In the genomic region with DNA sequence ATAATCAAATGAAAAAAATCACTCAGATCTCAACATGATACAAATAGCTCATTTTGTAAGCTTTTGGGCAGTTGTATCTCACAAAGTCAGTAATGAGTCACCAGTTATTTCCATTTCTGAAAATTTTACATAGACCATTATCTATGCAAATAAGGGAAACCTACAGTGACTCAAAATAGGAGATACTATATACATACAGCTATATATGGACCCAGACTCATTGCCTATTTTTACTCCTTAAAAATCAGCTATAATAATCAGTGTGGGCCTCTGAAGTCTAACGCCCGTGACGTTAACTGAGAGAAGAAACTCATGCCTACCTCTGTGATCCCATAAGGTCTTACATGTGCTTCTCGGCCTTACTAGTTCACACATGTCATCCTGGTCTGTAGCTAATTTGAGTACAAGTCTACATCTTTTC, we compare ENCODE assay signal across 11 cellular contexts. TPM values are rescaled to one million over a fixed set of nuclear protein-coding genes. Genes with fewer than 3 reads are reported as not detected.
A peak's percentile ranks its signal among the peaks of the same experiment; 100 is the strongest.
DNase-seq lines count a peak whose midpoint lies in the region; ATAC-seq, FAIRE-seq and TF ChIP-seq lines count a peak whose summit lies in the region.
"Had no signal": no experiment of that assay in that cellular context is flagged by ENCODE, and none has a peak within 500 bp of the region (broad histone marks: within the 10 kb centered on the region; RNA-seq: fewer than 3 reads in every experiment).

No MANE protein-coding gene starts in this region.

- no peak for TF ChIP-seq CTCF in neutrophil (IDR thresholded peaks at IDR 0.05)
- no peak for TF ChIP-seq CTCF in omental fat pad (IDR thresholded peaks at IDR 0.05)
- TF ChIP-seq CTCF in pancreas (IDR thresholded peaks at IDR 0.05): no peak

- POLR2A ChIA-PET in HEK293T (lab: Yijun Ruan, JAX): interaction anchor here (0.6 kb wide), 1 partner anchor 19 kb away, joined by 3 read pairs; no protein-coding TSS in a partner anchor

- intact Hi-C loops in pancreas (cut with DNase I): no loop called here

- no peak for FAIRE-seq in pancreas (lab: Jason Lieb, UNC)
- FAIRE-seq: islet of Langerhans had no signal

- H3K4me3 ChIP-seq in neutrophil (ENCODE audit: low read depth in 1 of 2, low read length in 1 of 2) (no peak overlapping the region), pancreas (no peak overlapping the region)
- H3K4me3 ChIP-seq: SJSA1 had no signal

- H3K27me3 ChIP-seq in neutrophil: no peaks in the 10 kb centered on the region
- no peaks in the 10 kb centered on the region for H3K27me3 ChIP-seq in pancreas
- H3K27me3 ChIP-seq: SJSA1 had no signal

- H3K9me3 ChIP-seq in neutrophil (no peaks in the 10 kb centered on the region), pancreas (no peaks in the 10 kb centered on the region)
- H3K9me3 ChIP-seq: SJSA1 had no signal

- H3K4me1 ChIP-seq in neutrophil (ENCODE audit: control insufficient read depth in 1 of 2, insufficient read depth in 1 of 2, low read depth in 1 of 2, low read length in 1 of 2): peaks cover 50 to 64% of the 10 kb centered on the region in 2 experiments
- H3K4me1 ChIP-seq in pancreas: peaks cover 48 to 60% (median 54%) of the 10 kb centered on the region in 3 donors

- DNase-seq in NOMO-1 treated with DMSO at 0.1 percent for 48 hours (lab: John Stamatoyannopoulos, UW; ENCODE audit: unreplicated experiment): peak; percentile 24
- no peak for DNase-seq in NOMO-1 treated with dmso at 0.1 percent for 144 hours (lab: John Stamatoyannopoulos, UW; ENCODE audit: unreplicated experiment)
- no peak for DNase-seq in HEK293T (ENCODE audit: extremely low spot score)
- DNase-seq in HS-5 (ENCODE audit: low read depth): peak; percentile 50
- DNase-seq in omental fat pad (ENCODE audit: low spot score): no peak
- DNase-seq in pancreas: no peak
- DNase-seq in NCI-H2107 (lab: John Stamatoyannopoulos, UW): no peak

- no peaks in the 10 kb centered on the region for H3K36me3 ChIP-seq in neutrophil
- no peaks in the 10 kb centered on the region for H3K36me3 ChIP-seq in pancreas
- H3K36me3 ChIP-seq: SJSA1 had no signal

- H3K27ac ChIP-seq in neutrophil (peak overlapping the region; percentile 63), pancreas (no peak overlapping the region)
- H3K27ac ChIP-seq: 22Rv1, SJSA1 had no signal

- no peak for ATAC-seq in omental fat pad (ENCODE audit: low FRiP score)
- no peak for ATAC-seq in pancreas

- CTCF ChIA-PET in HEK293T (lab: Yijun Ruan, JAX): interaction anchor here (0.9 to 1.8 kb wide), 2 partner anchors 61 to 66 kb away, joined by 5 to 7 read pairs; no protein-coding TSS in a partner anchor

- WGBS in pancreas, 2 donors: 67 to 73% methylated on average over 4 of the region's 4 CpGs

TF ChIP-seq in HEK293T, 16 proteins besides CTCF, POLR2A, EP300 and RAD21:
- TF ChIP-seq L3MBTL2 (conservative IDR thresholded peaks at IDR 0.05): 0 out of 2 replicates have a peak, but pooled peaks have one; percentile 24
- no peak for TF ChIP-seq SUZ12 (IDR thresholded peaks at IDR 0.05)
- TF ChIP-seq ARNT (IDR thresholded peaks at IDR 0.05): no peak
- no peak for TF ChIP-seq LEF1 (IDR thresholded peaks at IDR 0.05; ENCODE audit: borderline replicate concordance)

RNA-seq across cellular contexts. Expression of gene LRIG1, which starts 31.6 kb away (rescaled TPM):
- total RNA-seq in omental fat pad: 10 to 100 TPM; 44.2 to 96.2 (median 57.6) TPM
- total RNA-seq in pancreas: 100 to 1,000 TPM in 1 of 6 donors, 10 to 100 TPM in 5; 57.8 to 104 (median 80.5) TPM
- 10 to 100 TPM; 32.7 to 35.8 TPM for polyA plus RNA-seq in pancreas

Comparison
In these comparisons a context has a peak if more than half of its experiments do, and no peak if none do; other contexts are left out.
1. DNase-seq: peak in NOMO-1 treated with DMSO at 0.1 percent for 48 hours (single experiment) and HS-5 (single experiment); none in NOMO-1 treated with dmso at 0.1 percent for 144 hours (single experiment), HEK293T (single experiment), omental fat pad (single experiment), pancreas (0 of 6) and NCI-H2107 (single experiment).